Comparison of ENCODE assay signal across 31 cellular contexts in genomic region chrX:152588206-152588605, GRCh38. TPM values are rescaled to one million over a fixed set of nuclear protein-coding genes. Genes with fewer than 3 reads are reported as not detected.
DNase-seq lines count a peak whose midpoint lies in the region; ATAC-seq, FAIRE-seq and TF ChIP-seq lines count a peak whose summit lies in the region.
"Had no signal": no experiment of that assay in that cellular context is flagged by ENCODE, and none has a peak within 500 bp of the region (broad histone marks: within the 10 kb centered on the region; RNA-seq: fewer than 3 reads in every experiment).

No MANE protein-coding gene starts in this region.

- H2BK5ac ChIP-seq in H1 (ENCODE audit: low read depth, low read length), result no peak overlapping the region

- H2BK12ac ChIP-seq in H1 (ENCODE audit: low read depth, low read length), result no peak overlapping the region

- FAIRE-seq in H1 (lab: Jason Lieb, UNC), result no peak
- FAIRE-seq: GM12892, GM19239 had no signal

- H3K27ac ChIP-seq in H1 (ENCODE audit: low read depth, low read length), result no peak overlapping the region
- H3K27ac ChIP-seq: GM23248, HL-60, SK-N-MC had no signal

- H3K9me3 ChIP-seq in H1 (ENCODE audit: insufficient read depth in 2 of 2, low read depth in 1 of 2, low read length in 1 of 2), result no peaks in the 10 kb centered on the region

- POLR2A ChIA-PET in H1 (lab: Charles Lee; ENCODE audit: partially characterized antibody), result no interaction called here

- H3K27me3 ChIP-seq in H1 (replicated peaks in 1 of 4; ENCODE audit: control insufficient read depth in 3 of 4, extremely low read depth in 1 of 4, insufficient read depth in 3 of 4, low read length in 3 of 4), result no peaks in the 10 kb centered on the region

- H3K4me3 ChIP-seq in H1 (ENCODE audit: extremely low read depth in 1 of 4, insufficient read depth in 2 of 4, low read depth in 3 of 4, low read length in 4 of 4), result no peak overlapping the region
- H3K4me3 ChIP-seq: GM23248, SK-N-MC had no signal

- H3K23ac ChIP-seq in H1 (ENCODE audit: insufficient read length), result no peak overlapping the region

- TF ChIP-seq CTCF in H1 (IDR thresholded peaks at IDR 0.05; ENCODE audit: control extremely low read depth in 1 of 3, insufficient read depth in 1 of 3, low read depth in 1 of 3, low read length in 3 of 3), result no peak

- no peak overlapping the region for H2AK5ac ChIP-seq in H1 (ENCODE audit: low read depth, low read length)

- no peak overlapping the region for H3K4me2 ChIP-seq in H1 (ENCODE audit: insufficient read depth in 1 of 2, low read depth in 2 of 2, low read length in 2 of 2)

- H4K20me1 ChIP-seq in H1 (replicated peaks in 1 of 2; ENCODE audit: control insufficient read depth in 1 of 2, insufficient read depth in 2 of 2, low read length in 2 of 2), result no peaks in the 10 kb centered on the region

- no peak for TF ChIP-seq POLR2A in H1 (IDR thresholded peaks at IDR 0.05; ENCODE audit: control extremely low read depth in 1 of 2, low read depth in 2 of 2, low read length in 2 of 2)

- H3K9ac ChIP-seq in H1 (replicated peaks in 1 of 4; ENCODE audit: extremely low read depth in 1 of 4, low read depth in 3 of 4, low read length in 3 of 4), result no peak overlapping the region
- H3K9ac ChIP-seq: GM23248 had no signal

- H2BK120ac ChIP-seq in H1 (replicated peaks; ENCODE audit: low read depth, low read length), result no peak overlapping the region

- H3K23me2 ChIP-seq in H1 (ENCODE audit: low read depth, low read length), result no peaks in the 10 kb centered on the region

- no peaks in the 10 kb centered on the region for H3K79me1 ChIP-seq in H1 (ENCODE audit: low read depth, low read length)

- no peak for TF ChIP-seq EP300 in H1 (IDR thresholded peaks at IDR 0.05; ENCODE audit: borderline replicate concordance in 1 of 2, low read depth in 2 of 2, low read length in 2 of 2)

- no peak overlapping the region for H4K91ac ChIP-seq in H1 (replicated peaks; ENCODE audit: insufficient read length, low read length)

- H4K5ac ChIP-seq in H1 (ENCODE audit: insufficient read length, low read depth, low read length), result no peak overlapping the region

- H3K56ac ChIP-seq in H1 (replicated peaks; ENCODE audit: insufficient read length, low read depth, low read length), result no peak overlapping the region

- no peak overlapping the region; the same call in 1 of the 2 replicates for H3K18ac ChIP-seq in H1 (ENCODE audit: extremely low read depth, low read length)

- H3K79me2 ChIP-seq in H1 (ENCODE audit: control insufficient read depth in 1 of 2, insufficient read depth in 2 of 2, low read length in 2 of 2), result no peaks in the 10 kb centered on the region

- CTCF ChIA-PET in H1 (lab: Charles Lee; ENCODE audit: partially characterized antibody), result no interaction called here

- TF ChIP-seq RAD21 in H1 (IDR thresholded peaks at IDR 0.05 in 1 of 2, conservative IDR thresholded peaks at IDR 0.05 in 1 of 2; ENCODE audit: low read depth in 2 of 2, low read length in 2 of 2), result no peak

- no peak overlapping the region for H2BK20ac ChIP-seq in H1 (ENCODE audit: low read length)

- no peak overlapping the region for H2AFZ ChIP-seq in H1 (ENCODE audit: low read length)
- H2AFZ ChIP-seq: GM23248 had no signal

- no peaks in the 10 kb centered on the region for H3K4me1 ChIP-seq in H1 (replicated peaks in 1 of 4; ENCODE audit: control insufficient read depth in 3 of 4, insufficient read depth in 4 of 4, low read length in 3 of 4)

- no peak overlapping the region for H2BK15ac ChIP-seq in H1 (ENCODE audit: low read length)

- no peak overlapping the region for H4K8ac ChIP-seq in H1 (ENCODE audit: extremely low read depth, insufficient read depth, low read length)

- peak; percentile 27 for DNase-seq in HS-27A (ENCODE audit: low read depth)
- no peak for DNase-seq in H1 (ENCODE audit: low read depth in 1 of 2, low spot score in 2 of 2)
- peak; percentile 14 for DNase-seq in non-pigmented ciliary epithelial cell (ENCODE audit: low read depth)
- no peak for DNase-seq in NCI-H2107 treated with DMSO at 0.1 percent for 48 hours (lab: John Stamatoyannopoulos, UW; ENCODE audit: unreplicated experiment)
- DNase-seq in activated CD4-positive, alpha-beta T cell treated with anti-CD3 and anti-CD28 coated beads for 4 hours, result no peak
- DNase-seq: Calu3; DMS153; DND-41; GM23248; HCEC 1CT; NCI-H1092; NCI-H1417 treated with DMSO at 0.1 percent for 48 hours; NCI-H187; NCI-H2081 treated with DMSO at 0.1 percent for 48 hours; NCI-H2171 treated with DMSO at 0.1 percent for 48 hours; NCI-H524 treated with DMSO at 0.1 percent for 48 hours; NCI-H774; NK-92 treated with Interleukin-12 subunit alpha and Interleukin-12 subunit beta, amount 100 ng/mL, for 24 hours; PC-3; Right ventricle myocardium superior; RPMI8226 had no signal

- ATAC-seq in SK-N-SH treated with all-trans-retinoic acid at 6 μM for 48 hours (peak; percentile 31; the same call in 2 of the 3 replicates), GM19452 (IDR thresholded peaks at IDR 0.05; ENCODE audit: unreplicated experiment) (no peak), GM18861 (IDR thresholded peaks at IDR 0.05; ENCODE audit: unreplicated experiment) (no peak)
- ATAC-seq: PC-3 had no signal

- no peak overlapping the region for H3K14ac ChIP-seq in H1 (ENCODE audit: insufficient read length)

- no peaks in the 10 kb centered on the region for H3K36me3 ChIP-seq in H1 (ENCODE audit: control insufficient read depth in 2 of 4, insufficient read depth in 4 of 4, low read length in 3 of 4)

- H3K4ac ChIP-seq in H1 (replicated peaks; ENCODE audit: insufficient read length, low read depth, low read length), result no peak overlapping the region

TF ChIP-seq in SK-N-SH treated with all-trans-retinoic acid at 6 μM for 48 hours, 23 proteins besides CTCF, POLR2A, EP300 and RAD21 (continues in another document):
- no peak for TF ChIP-seq CSRNP3 (CRISPR knock-in tag; IDR thresholded peaks at IDR 0.05)

TF ChIP-seq in H1, 55 proteins besides CTCF, POLR2A, EP300 and RAD21:
- TF ChIP-seq JUND (IDR thresholded peaks at IDR 0.05; ENCODE audit: low read length) (no peak), TEAD4 (IDR thresholded peaks at IDR 0.05; ENCODE audit: low read depth, low read length) (0 out of 2 replicates have a peak, but pooled peaks have one; percentile 17), SAP30 (IDR thresholded peaks at IDR 0.05; ENCODE audit: insufficient read depth, insufficient replicate concordance, low read length) (no peak)

RNA-seq across cellular contexts. Expression of gene GABRQ, which starts 49.5 kb away (rescaled TPM):
- 8.6 and 9.6 TPM in 2 replicates for total RNA-seq in H1 (2021; fragmentation: NEBNext Ultra II Directional; extraction: Animal tissue kit (Norgen Biotek cat#: 25700))
- 6.2 and 6.3 TPM in 2 replicates for polyA plus RNA-seq in H1 (2011; rRNA removed)
- 5.7 TPM for polyA plus RNA-seq in H1 (2011; cell fraction: cytosol; rRNA removed)
- 7.2 TPM for polyA plus RNA-seq in H1 (2011; cell fraction: nucleus; rRNA removed)
- polyA plus RNA-seq in H1 (2012, experiment 1 of 2), result 4.6 to 6.6 TPM (median 5.3 TPM) in 4 replicates
- polyA plus RNA-seq in H1 (2012, experiment 2 of 2), result 1.6 TPM
- polyA plus RNA-seq in H1 (2013, experiment 1 of 2), result 6.0 TPM
- polyA plus RNA-seq in H1 (2013, experiment 2 of 2), result 7.2 TPM
- polyA minus RNA-seq in H1 (2011; rRNA and poly(A)+ RNA removed), result 16.5 and 17.5 TPM in 2 replicates
- 6.6 TPM for polyA minus RNA-seq in H1 (2011; cell fraction: cytosol; rRNA and poly(A)+ RNA removed)
- 13.9 TPM for polyA minus RNA-seq in H1 (2011; cell fraction: nucleus; rRNA and poly(A)+ RNA removed)
- total RNA-seq: A172, Calu3, GM23248, HT-29, Right ventricle myocardium superior had no signal
- polyA plus RNA-seq: BJ, GM23248 had no signal

Comparison
In these comparisons a context has a peak if more than half of its experiments do, and no peak if none do; other contexts are left out.
1. DNase-seq: peak in HS-27A (single experiment) and non-pigmented ciliary epithelial cell (single experiment); none in H1 (0 of 2), NCI-H2107 treated with DMSO at 0.1 percent for 48 hours (single experiment) and activated CD4-positive, alpha-beta T cell treated with anti-CD3 and anti-CD28 coated beads for 4 hours (0 of 2).